ENCODE assay signal across 10 cellular contexts in genomic region chr14:63524537-63525155, GRCh38. TPM values are rescaled to one million over a fixed set of nuclear protein-coding genes. Genes with fewer than 3 reads are reported as not detected.
A peak's percentile ranks its signal among the peaks of the same experiment; 100 is the strongest.
DNase-seq lines count a peak whose midpoint lies in the region; ATAC-seq, FAIRE-seq and TF ChIP-seq lines count a peak whose summit lies in the region.
"Had no signal": no experiment of that assay in that cellular context is flagged by ENCODE, and none has a peak within 500 bp of the region (broad histone marks: within the 10 kb centered on the region; RNA-seq: fewer than 3 reads in every experiment).

No MANE protein-coding gene starts in this region.

- no peaks in the 10 kb centered on the region for H3K9me3 ChIP-seq in thyroid gland

- H3K4me3 ChIP-seq in bronchial epithelial cell (ENCODE audit: low read depth, low read length) (no peak overlapping the region), thyroid gland (replicated peaks in 1 of 3) (no peak overlapping the region)
- H3K4me3 ChIP-seq: dorsolateral prefrontal cortex had no signal

- WGBS in thyroid gland, 2 donors, result 36 to 51% methylated on average over 12 of the region's 12 CpGs

- no peaks in the 10 kb centered on the region for H3K9me3 Mint-ChIP-seq in activated T-cell treated with anti-CD3 and anti-CD28 coated beads, Interleukin-2, amount 50 U/mL, for 72 hours

- H3K27ac ChIP-seq in thyroid gland, result peak overlapping the region; percentile 65 to 82 (median 79)

- H3K27me3 Mint-ChIP-seq in activated T-cell treated with anti-CD3 and anti-CD28 coated beads, Interleukin-2, amount 50 U/mL, for 72 hours (ENCODE audit: low read depth), result no peaks in the 10 kb centered on the region

- no peak for FAIRE-seq in bronchial epithelial cell (lab: Jason Lieb, UNC)

- peaks cover 24 to 36% of the 10 kb centered on the region in 2 donors for H3K4me1 ChIP-seq in thyroid gland

- TF ChIP-seq CTCF in bronchial epithelial cell (IDR thresholded peaks at IDR 0.05; ENCODE audit: insufficient read depth, low read length, severe bottlenecking) (no peak), thyroid gland (IDR thresholded peaks at IDR 0.05) (no peak)

- no peak for TF ChIP-seq POLR2A in thyroid gland (IDR thresholded peaks at IDR 0.05)

- intact Hi-C loops in thyroid gland (cut with DNase I), result no loop called here

- H3K27me3 ChIP-seq in bronchial epithelial cell (ENCODE audit: control insufficient read depth, insufficient read depth, low read length), result no peaks in the 10 kb centered on the region
- no peaks in the 10 kb centered on the region for H3K27me3 ChIP-seq in thyroid gland
- H3K27me3 ChIP-seq: dorsolateral prefrontal cortex had no signal

- ATAC-seq in activated T-cell treated with anti-CD3 and anti-CD28 coated beads, Interleukin-2, amount 50 U/mL, for 72 hours (replicated peaks in 1 of 2), result peak; percentile 81 to 97
- ATAC-seq in HG03103 (IDR thresholded peaks at IDR 0.05; ENCODE audit: low read depth, unreplicated experiment), result peak; percentile 97
- no peak for ATAC-seq in GM21360 (IDR thresholded peaks at IDR 0.05; ENCODE audit: unreplicated experiment)

- peaks cover 15% of the 10 kb centered on the region for H3K4me1 Mint-ChIP-seq in activated T-cell treated with anti-CD3 and anti-CD28 coated beads, Interleukin-2, amount 50 U/mL, for 72 hours (ENCODE audit: low read depth)

- no peaks in the 10 kb centered on the region for H3K36me3 ChIP-seq in bronchial epithelial cell (ENCODE audit: control insufficient read depth, insufficient read depth, low read length)
- H3K36me3 ChIP-seq in thyroid gland, result no peaks in the 10 kb centered on the region

- DNase-seq in activated T-cell treated with anti-CD3 and anti-CD28 coated beads, Interleukin-2, amount 50 U/mL, for 72 hours, result peak; percentile 17 to 19
- DNase-seq in activated T-cell treated with anti-CD3 and anti-CD28 coated beads for 4 hours (no peak), bronchial epithelial cell (ENCODE audit: low read depth) (peak; percentile 74), thyroid gland (peak; percentile 29 to 32)
- no peak for DNase-seq in stimulated activated CD4-positive, alpha-beta T cell treated with anti-CD3 and anti-CD28 coated beads, Interleukin-15, amount 100 ng/mL, for 24 hours
- no peak for DNase-seq in activated effector memory CD4-positive, alpha-beta T cell treated with anti-CD3 and anti-CD28 coated beads, Interleukin-2, amount 50 U/mL, for 16 hours
- DNase-seq: dorsolateral prefrontal cortex; stimulated activated CD4-positive, alpha-beta T cell treated with anti-CD3 and anti-CD28 coated beads, Interleukin-2, amount 100 ng/mL, for 48 hours had no signal

- peaks cover 4 to 9% of the 10 kb centered on the region in 2 donors for H3K36me3 Mint-ChIP-seq in activated T-cell treated with anti-CD3 and anti-CD28 coated beads, Interleukin-2, amount 50 U/mL, for 72 hours (ENCODE audit: insufficient read depth in 2 of 2)

- peak overlapping the region; percentile 6 to 21 for H3K4me3 Mint-ChIP-seq in activated T-cell treated with anti-CD3 and anti-CD28 coated beads, Interleukin-2, amount 50 U/mL, for 72 hours

- peak overlapping the region; percentile 64 for H3K27ac Mint-ChIP-seq in activated T-cell treated with anti-CD3 and anti-CD28 coated beads, Interleukin-2, amount 50 U/mL, for 72 hours

RNA-seq across cellular contexts. Expression of gene PPP2R5E, which starts 18.5 kb away (rescaled TPM):
- total RNA-seq in activated T-cell treated with anti-CD3 and anti-CD28 coated beads, Interleukin-2, amount 50 U/mL, for 72 hours, result 10 to 100 TPM; 40.6 to 44.9 TPM
- total RNA-seq in bronchial epithelial cell (11.6 and 14.5 TPM in 2 replicates), thyroid gland (10 to 100 TPM; 30.0 to 42.3 (median 36.0) TPM)

Comparison
In these comparisons a context has a peak if more than half of its experiments do, and no peak if none do; other contexts are left out.
1. DNase-seq: peak in activated T-cell treated with anti-CD3 and anti-CD28 coated beads, Interleukin-2, amount 50 U/mL, for 72 hours (2 of 2), bronchial epithelial cell (single experiment) and thyroid gland (2 of 2); none in activated T-cell treated with anti-CD3 and anti-CD28 coated beads for 4 hours (single experiment), stimulated activated CD4-positive, alpha-beta T cell treated with anti-CD3 and anti-CD28 coated beads, Interleukin-15, amount 100 ng/mL, for 24 hours (single experiment) and activated effector memory CD4-positive, alpha-beta T cell treated with anti-CD3 and anti-CD28 coated beads, Interleukin-2, amount 50 U/mL, for 16 hours (single experiment).